ENCODE assay signal across 11 cellular contexts in the genomic region with DNA sequence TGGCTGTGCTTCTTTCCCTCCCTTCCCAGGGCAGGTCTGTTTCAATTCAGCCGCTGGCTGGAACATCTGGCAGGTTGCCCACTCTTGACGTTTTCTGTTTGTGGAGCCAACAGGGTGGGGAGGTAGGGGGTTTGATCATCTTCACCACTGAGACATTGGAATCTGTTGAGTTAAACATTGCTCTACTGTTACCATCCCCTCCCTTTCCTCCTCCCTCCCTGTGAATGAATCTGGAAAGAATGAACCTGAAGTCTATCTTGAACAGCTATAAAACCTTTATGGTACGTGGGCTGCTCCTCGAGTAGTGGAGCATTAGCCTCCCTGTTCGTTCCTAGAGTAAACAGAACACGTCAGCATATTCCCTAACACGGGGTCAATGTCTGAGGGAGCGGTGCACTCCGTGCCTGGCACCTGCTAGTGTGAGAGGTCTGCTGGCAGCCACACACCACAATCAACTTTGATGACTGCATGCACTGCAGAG.
DNase-seq lines count a peak whose midpoint lies in the region; ATAC-seq and TF ChIP-seq lines count a peak whose summit lies in the region.
"Had no signal": no experiment of that assay in that cellular context is flagged by ENCODE, and none has a peak within 500 bp of the region (broad histone marks: within the 10 kb centered on the region; RNA-seq: fewer than 3 reads in every experiment).

No MANE protein-coding gene starts in this region.

- H3K27ac ChIP-seq in SJSA1 = no peak overlapping the region
- H3K27ac ChIP-seq: cardiac muscle cell, HL-60, neutrophil had no signal

- H3K4me1 ChIP-seq in SJSA1 (replicated peaks) = no peaks in the 10 kb centered on the region

- H3K36me3 ChIP-seq in SJSA1 = no peaks in the 10 kb centered on the region
- H3K36me3 ChIP-seq: cardiac muscle cell, neutrophil had no signal

- CTCF ChIA-PET in HEK293T (lab: Yijun Ruan, JAX) = interaction anchor here (0.7 to 1.0 kb wide), 2 partner anchors 21 to 785 kb away, joined by 3 read pairs; no protein-coding TSS in a partner anchor

- POLR2A ChIA-PET in HEK293T (lab: Yijun Ruan, JAX) = interaction anchor here (0.6 to 1.2 kb wide), 2 partner anchors 12 to 19 kb away, joined by 3 to 4 read pairs; no protein-coding TSS in a partner anchor

- no peak overlapping the region for H3K27ac Mint-ChIP-seq in activated T-helper 1 cell treated with anti-CD3 and anti-CD28 coated beads, Interleukin-12 subunit alpha, Interleukin-12 subunit beta, Interleukin-2, Interleukin-4 antibody, amounts not matched to agents 30 ng/mL and 10 ng/mL and 1 ng/mL, durations not matched to agents 14 hours and 24 hours and 36 hours

- ATAC-seq in Right ventricle myocardium superior (ENCODE audit: poor library complexity) = peak; percentile 88
- no peak for ATAC-seq in GM19351 (IDR thresholded peaks at IDR 0.05; ENCODE audit: unreplicated experiment)

- no peak overlapping the region for H3K4me3 Mint-ChIP-seq in activated T-helper 1 cell treated with anti-CD3 and anti-CD28 coated beads, Interleukin-12 subunit alpha, Interleukin-12 subunit beta, Interleukin-2, Interleukin-4 antibody, amounts not matched to agents 30 ng/mL and 10 ng/mL and 1 ng/mL, durations not matched to agents 14 hours and 24 hours and 36 hours

- H3K9me3 ChIP-seq in SJSA1 (replicated peaks) = no peaks in the 10 kb centered on the region
- H3K9me3 ChIP-seq: neutrophil had no signal

- H3K27me3 Mint-ChIP-seq in activated T-helper 1 cell treated with anti-CD3 and anti-CD28 coated beads, Interleukin-12 subunit alpha, Interleukin-12 subunit beta, Interleukin-2, Interleukin-4 antibody, amounts not matched to agents 30 ng/mL and 10 ng/mL and 1 ng/mL, durations not matched to agents 14 hours and 24 hours and 36 hours (ENCODE audit: insufficient read depth) = peaks cover 2% of the 10 kb centered on the region

- DNase-seq in HEK293T (ENCODE audit: extremely low spot score) (peak; percentile 60), SJSA1 (ENCODE audit: low read depth in 1 of 2, low spot score in 2 of 2) (peak; percentile 38 to 61), Right ventricle myocardium superior (peak; percentile 48), skeletal muscle cell (ENCODE audit: low read depth) (peak; percentile 89), activated gamma-delta T cell treated with Interleukin-2 at 50 U/mL for 16 hours (no peak), mesenteric fat pad (ENCODE audit: low spot score) (no peak)
- no peak for DNase-seq in activated T-helper 1 cell treated with anti-CD3 and anti-CD28 coated beads, Interleukin-12 subunit alpha, Interleukin-12 subunit beta, Interleukin-2, Interleukin-4 antibody, amounts not matched to agents 30 ng/mL and 10 ng/mL and 1 ng/mL, durations not matched to agents 14 hours and 24 hours and 36 hours (ENCODE audit: low spot score)

- H3K9me3 Mint-ChIP-seq in activated T-helper 1 cell treated with anti-CD3 and anti-CD28 coated beads, Interleukin-12 subunit alpha, Interleukin-12 subunit beta, Interleukin-2, Interleukin-4 antibody, amounts not matched to agents 30 ng/mL and 10 ng/mL and 1 ng/mL, durations not matched to agents 14 hours and 24 hours and 36 hours = no peaks in the 10 kb centered on the region

- no peaks in the 10 kb centered on the region for H3K4me1 Mint-ChIP-seq in activated T-helper 1 cell treated with anti-CD3 and anti-CD28 coated beads, Interleukin-12 subunit alpha, Interleukin-12 subunit beta, Interleukin-2, Interleukin-4 antibody, amounts not matched to agents 30 ng/mL and 10 ng/mL and 1 ng/mL, durations not matched to agents 14 hours and 24 hours and 36 hours (ENCODE audit: low read depth)

- no peak overlapping the region for H3K4me3 ChIP-seq in SJSA1
- H3K4me3 ChIP-seq in skeletal muscle cell (ENCODE audit: low read depth, low read length) = no peak overlapping the region
- H3K4me3 ChIP-seq: cardiac muscle cell had no signal

- no peaks in the 10 kb centered on the region for H3K36me3 Mint-ChIP-seq in activated T-helper 1 cell treated with anti-CD3 and anti-CD28 coated beads, Interleukin-12 subunit alpha, Interleukin-12 subunit beta, Interleukin-2, Interleukin-4 antibody, amounts not matched to agents 30 ng/mL and 10 ng/mL and 1 ng/mL, durations not matched to agents 14 hours and 24 hours and 36 hours (ENCODE audit: low read depth)

- H3K27me3 ChIP-seq in SJSA1 (replicated peaks) = no peaks in the 10 kb centered on the region
- H3K27me3 ChIP-seq: cardiac muscle cell, neutrophil had no signal

- intact Hi-C loops in Right ventricle myocardium superior (cut with DNase I) = no loop called here
- intact Hi-C loops in activated T-helper 1 cell treated with anti-CD3 and anti-CD28 coated beads, Interleukin-12 subunit alpha, Interleukin-12 subunit beta, Interleukin-2, Interleukin-4 antibody, amounts not matched to agents 30 ng/mL and 10 ng/mL and 1 ng/mL, durations not matched to agents 14 hours and 24 hours and 36 hours (cut with micrococcal nuclease) = no loop called here

TF ChIP-seq in HEK293T, 16 proteins besides CTCF, POLR2A, EP300 and RAD21:
- TF ChIP-seq ZNF384 (IDR thresholded peaks at IDR 0.05) = no peak
- no peak for TF ChIP-seq SUZ12 (IDR thresholded peaks at IDR 0.05)
- TF ChIP-seq TARDBP (IDR thresholded peaks at IDR 0.05) = no peak
- TF ChIP-seq, protein P1, sequence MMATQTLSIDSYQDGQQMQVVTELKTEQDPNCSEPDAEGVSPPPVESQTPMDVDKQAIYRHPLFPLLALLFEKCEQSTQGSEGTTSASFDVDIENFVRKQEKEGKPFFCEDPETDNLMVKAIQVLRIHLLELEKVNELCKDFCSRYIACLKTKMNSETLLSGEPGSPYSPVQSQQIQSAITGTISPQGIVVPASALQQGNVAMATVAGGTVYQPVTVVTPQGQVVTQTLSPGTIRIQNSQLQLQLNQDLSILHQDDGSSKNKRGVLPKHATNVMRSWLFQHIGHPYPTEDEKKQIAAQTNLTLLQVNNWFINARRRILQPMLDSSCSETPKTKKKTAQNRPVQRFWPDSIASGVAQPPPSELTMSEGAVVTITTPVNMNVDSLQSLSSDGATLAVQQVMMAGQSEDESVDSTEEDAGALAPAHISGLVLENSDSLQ (IDR thresholded peaks at IDR 0.05) = no peak
- no peak for TF ChIP-seq CTBP1 (IDR thresholded peaks at IDR 0.05; ENCODE audit: borderline replicate concordance)
- no peak for TF ChIP-seq L3MBTL2 (conservative IDR thresholded peaks at IDR 0.05)
- TF ChIP-seq FOXK2 (IDR thresholded peaks at IDR 0.05) = no peak
- no peak for TF ChIP-seq FOXM1 (IDR thresholded peaks at IDR 0.05; ENCODE audit: borderline replicate concordance)
- no peak for TF ChIP-seq ELF4 (IDR thresholded peaks at IDR 0.05)
- no peak for TF ChIP-seq LEF1 (IDR thresholded peaks at IDR 0.05; ENCODE audit: borderline replicate concordance)
- TF ChIP-seq SP1 (IDR thresholded peaks at IDR 0.05) = no peak
- TF ChIP-seq HDGF (IDR thresholded peaks at IDR 0.05; ENCODE audit: borderline replicate concordance) = no peak
- no peak for TF ChIP-seq FOXA1 (IDR thresholded peaks at IDR 0.05)
- TF ChIP-seq ARNT (IDR thresholded peaks at IDR 0.05) = no peak
- TF ChIP-seq NFRKB (IDR thresholded peaks at IDR 0.05) = no peak
- TF ChIP-seq BHLHE40 (IDR thresholded peaks at IDR 0.05; ENCODE audit: borderline replicate concordance) = no peak

Comparison
In these comparisons a context has a peak if more than half of its experiments do, and no peak if none do; other contexts are left out.
1. DNase-seq: peak in HEK293T (single experiment), SJSA1 (2 of 2), Right ventricle myocardium superior (single experiment) and skeletal muscle cell (single experiment); none in activated T-helper 1 cell treated with anti-CD3 and anti-CD28 coated beads, Interleukin-12 subunit alpha, Interleukin-12 subunit beta, Interleukin-2, Interleukin-4 antibody, amounts not matched to agents 30 ng/mL and 10 ng/mL and 1 ng/mL, durations not matched to agents 14 hours and 24 hours and 36 hours (single experiment), activated gamma-delta T cell treated with Interleukin-2 at 50 U/mL for 16 hours (single experiment) and mesenteric fat pad (single experiment).